In genomic region chr5:142287973-142288313, GRCh38 we compare ENCODE assay signal across 11 cellular contexts. TPM values are rescaled to one million over a fixed set of nuclear protein-coding genes. Genes with fewer than 3 reads are reported as not detected.
DNase-seq lines count a peak whose midpoint lies in the region; ATAC-seq and TF ChIP-seq lines count a peak whose summit lies in the region.
"Had no signal": no experiment of that assay in that cellular context is flagged by ENCODE, and none has a peak within 500 bp of the region (broad histone marks: within the 10 kb centered on the region; RNA-seq: fewer than 3 reads in every experiment).

No MANE protein-coding gene starts in this region.

- H3K36me3 Mint-ChIP-seq in brain: no peaks in the 10 kb centered on the region
- no peaks in the 10 kb centered on the region for H3K36me3 Mint-ChIP-seq in stimulated activated effector memory CD8-positive, alpha-beta T cell treated with anti-CD3 and anti-CD28 coated beads, Interleukin-12 subunit alpha, Interleukin-12 subunit beta, amount 100 ng/mL, for 72 hours

- ATAC-seq in GM19397 (IDR thresholded peaks at IDR 0.05; ENCODE audit: unreplicated experiment) (peak; percentile 65), HG02938 (IDR thresholded peaks at IDR 0.05; ENCODE audit: unreplicated experiment) (peak; percentile 69), GM21717 (IDR thresholded peaks at IDR 0.05; ENCODE audit: unreplicated experiment) (no peak)
- ATAC-seq in stimulated activated effector memory CD8-positive, alpha-beta T cell treated with anti-CD3 and anti-CD28 coated beads, Interleukin-12 subunit alpha, Interleukin-12 subunit beta, amount 100 ng/mL, for 72 hours: no peak

- peak overlapping the region in 4 of 5 experiments; percentile 46 to 85 (median 68) for H3K27ac Mint-ChIP-seq in brain
- peak overlapping the region; percentile 7 for H3K27ac Mint-ChIP-seq in stimulated activated effector memory CD8-positive, alpha-beta T cell treated with anti-CD3 and anti-CD28 coated beads, Interleukin-12 subunit alpha, Interleukin-12 subunit beta, amount 100 ng/mL, for 72 hours

- no peaks in the 10 kb centered on the region for H3K27me3 Mint-ChIP-seq in brain

- peaks cover 22% of the 10 kb centered on the region for H3K4me1 Mint-ChIP-seq in brain
- peaks cover 8% of the 10 kb centered on the region for H3K4me1 Mint-ChIP-seq in stimulated activated effector memory CD8-positive, alpha-beta T cell treated with anti-CD3 and anti-CD28 coated beads, Interleukin-12 subunit alpha, Interleukin-12 subunit beta, amount 100 ng/mL, for 72 hours

- H3K9me3 Mint-ChIP-seq in brain: peaks cover 0 to 11% (median 0%) of the 10 kb centered on the region in 5 experiments
- no peaks in the 10 kb centered on the region for H3K9me3 Mint-ChIP-seq in stimulated activated effector memory CD8-positive, alpha-beta T cell treated with anti-CD3 and anti-CD28 coated beads, Interleukin-12 subunit alpha, Interleukin-12 subunit beta, amount 100 ng/mL, for 72 hours

- TF ChIP-seq CTCF in brain (conservative IDR thresholded peaks at IDR 0.05): no peak

- no peak for DNase-seq in stimulated activated effector memory CD8-positive, alpha-beta T cell treated with anti-CD3 and anti-CD28 coated beads, Interleukin-12 subunit alpha, Interleukin-12 subunit beta, amount 100 ng/mL, for 72 hours (ENCODE audit: low spot score in 2 of 2)
- DNase-seq in ACHN (no peak), activated gamma-delta T cell (lab: John Stamatoyannopoulos, UW) (no peak)
- DNase-seq: activated CD4-positive, alpha-beta T cell treated with anti-CD3 and anti-CD28 coated beads for 48 hours; activated naive CD4-positive, alpha-beta T cell treated with anti-CD3 and anti-CD28 coated beads, Interleukin-2, amount 50 U/mL, for 16 hours; NCI-H1092 treated with DMSO at 0.1 percent for 48 hours; NCI-H82 had no signal

- in situ Hi-C loops in ACHN (cut with HindIII; ENCODE audit: low pct_ligation_motif_present, low pct_unique_long_range_greater_than_20kb, low sequenced_read_pairs): no loop called here

- no peak overlapping the region for H3K4me3 Mint-ChIP-seq in brain
- H3K4me3 Mint-ChIP-seq in stimulated activated effector memory CD8-positive, alpha-beta T cell treated with anti-CD3 and anti-CD28 coated beads, Interleukin-12 subunit alpha, Interleukin-12 subunit beta, amount 100 ng/mL, for 72 hours: no peak overlapping the region

RNA-seq across cellular contexts. Expression of gene SPRY4, which starts 36.9 kb away (rescaled TPM):
- 5.3 TPM for polyA plus RNA-seq in brain (ENCODE audit: insufficient read depth, low read depth, low replicate concordance)

Comparison
In these comparisons a context has a peak if more than half of its experiments do, and no peak if none do; other contexts are left out.
1. ATAC-seq: peak in GM19397 (single experiment) and HG02938 (single experiment); none in stimulated activated effector memory CD8-positive, alpha-beta T cell treated with anti-CD3 and anti-CD28 coated beads, Interleukin-12 subunit alpha, Interleukin-12 subunit beta, amount 100 ng/mL, for 72 hours (single experiment) and GM21717 (single experiment).